Comparison of ENCODE assay signal across 9 cellular contexts in genomic region chr7:20784311-20785210, GRCh38.
DNase-seq lines count a peak whose midpoint lies in the region; ATAC-seq and TF ChIP-seq lines count a peak whose summit lies in the region.
"Had no signal": no experiment of that assay in that cellular context is flagged by ENCODE, and none has a peak within 500 bp of the region (broad histone marks: within the 10 kb centered on the region; RNA-seq: fewer than 3 reads in every experiment).

No MANE protein-coding gene starts in this region.

- ATAC-seq in GM18909 (IDR thresholded peaks at IDR 0.05; ENCODE audit: poor library complexity, unreplicated experiment) = no peak
- no peak for ATAC-seq in HG03521 (IDR thresholded peaks at IDR 0.05; ENCODE audit: unreplicated experiment)
- no peak for ATAC-seq in GM21619 (IDR thresholded peaks at IDR 0.05; ENCODE audit: unreplicated experiment)

- DNase-seq in GM13977 (ENCODE audit: low spot score) (peak; percentile 59), WERI-Rb-1 (peak; percentile 46), left kidney (ENCODE audit: low read depth, low spot score) (peak; percentile 65), NCI-H1694 treated with DMSO at 0.1 percent for 48 hours (lab: John Stamatoyannopoulos, UW) (no peak)
- DNase-seq: head of caudate nucleus had no signal

- no peaks in the 10 kb centered on the region for H3K36me3 ChIP-seq in WERI-Rb-1

- H3K27ac ChIP-seq in 22Rv1 (peak overlapping the region; percentile 59; the same call in 1 of the 2 replicates), WERI-Rb-1 (no peak overlapping the region)

- no peaks in the 10 kb centered on the region for H3K9me3 ChIP-seq in WERI-Rb-1 (ENCODE audit: severe bottlenecking)

- H3K4me3 ChIP-seq in WERI-Rb-1 (ENCODE audit: low read depth, low read length) = peak overlapping the region; percentile 16; the same call in 1 of the 2 replicates

- in situ Hi-C loops in GM13977 (cut with MboI; ENCODE audit: low pct_unique_long_range_greater_than_20kb, low sequenced_read_pairs, unreplicated experiment) = no loop called here

- H3K27me3 ChIP-seq in WERI-Rb-1 (ENCODE audit: insufficient read depth, low read depth, severe bottlenecking) = peaks cover 96% of the 10 kb centered on the region

- TF ChIP-seq CTCF in 22Rv1 (IDR thresholded peaks at IDR 0.05) (peak; percentile 51), GM13977 (IDR thresholded peaks at IDR 0.05; ENCODE audit: extremely low read depth, insufficient read depth, missing control alignments) (no peak), WERI-Rb-1 (IDR thresholded peaks at IDR 0.05; ENCODE audit: low read depth, low read length) (peak; percentile 42; the same call in 1 of the 2 replicates)
